23 cellular contexts compared by ENCODE assay signal in genomic region chr3:32950516-32950915, GRCh38. TPM values are rescaled to one million over a fixed set of nuclear protein-coding genes. Genes with fewer than 3 reads are reported as not detected.
A peak's percentile ranks its signal among the peaks of the same experiment; 100 is the strongest.
DNase-seq lines count a peak whose midpoint lies in the region; ATAC-seq and TF ChIP-seq lines count a peak whose summit lies in the region.
"Had no signal": no experiment of that assay in that cellular context is flagged by ENCODE, and none has a peak within 500 bp of the region (broad histone marks: within the 10 kb centered on the region; RNA-seq: fewer than 3 reads in every experiment).

No MANE protein-coding gene starts in this region.

- intact Hi-C loops in activated CD4-positive, alpha-beta T cell treated with anti-CD3 and anti-CD28 coated beads, Interleukin-2, amount 10 ng/mL, durations not matched to agents 24 days and 14 days (cut with micrococcal nuclease): no loop called here
- intact Hi-C loops in natural killer cell (cut with micrococcal nuclease): no loop called here

- no peaks in the 10 kb centered on the region for H3K4me1 ChIP-seq in endodermal cell (ENCODE audit: control insufficient read depth, insufficient read depth, low read length)
- H3K4me1 ChIP-seq: BLaER1 had no signal

- H3K27ac Mint-ChIP-seq in activated CD4-positive, alpha-beta T cell treated with anti-CD3 and anti-CD28 coated beads, Interleukin-2, amount 10 ng/mL, durations not matched to agents 24 days and 14 days: peak overlapping the region; percentile 82
- peak overlapping the region; percentile 50 to 70 for H3K27ac Mint-ChIP-seq in natural killer cell treated with Interleukin-12 subunit alpha and Interleukin-12 subunit beta and Interleukin-15 and Interleukin-18, amount 100 ng/mL, for 72 hours
- no peak overlapping the region for H3K27ac Mint-ChIP-seq in natural killer cell
- H3K27ac Mint-ChIP-seq in stimulated activated effector memory CD8-positive, alpha-beta T cell treated with anti-CD3 and anti-CD28 coated beads, Interleukin-12 subunit alpha, Interleukin-12 subunit beta, amount 100 ng/mL, for 72 hours: peak overlapping the region; percentile 84
- H3K27ac Mint-ChIP-seq in endodermal cell: no peak overlapping the region

- peaks cover 52% of the 10 kb centered on the region for H3K4me1 Mint-ChIP-seq in activated CD4-positive, alpha-beta T cell treated with anti-CD3 and anti-CD28 coated beads, Interleukin-2, amount 10 ng/mL, durations not matched to agents 24 days and 14 days
- H3K4me1 Mint-ChIP-seq in natural killer cell treated with Interleukin-12 subunit alpha and Interleukin-12 subunit beta and Interleukin-15 and Interleukin-18, amount 100 ng/mL, for 72 hours (ENCODE audit: low read depth in 2 of 2): peaks cover 15 to 20% of the 10 kb centered on the region in 2 donors
- H3K4me1 Mint-ChIP-seq in natural killer cell (no peaks in the 10 kb centered on the region), endodermal cell (no peaks in the 10 kb centered on the region)
- H3K4me1 Mint-ChIP-seq in stimulated activated effector memory CD8-positive, alpha-beta T cell treated with anti-CD3 and anti-CD28 coated beads, Interleukin-12 subunit alpha, Interleukin-12 subunit beta, amount 100 ng/mL, for 72 hours: peaks cover 43% of the 10 kb centered on the region

- TF ChIP-seq CTCF in natural killer cell (IDR thresholded peaks at IDR 0.05) (no peak), endodermal cell (conservative IDR thresholded peaks at IDR 0.05) (no peak)

- H3K4me3 Mint-ChIP-seq in activated CD4-positive, alpha-beta T cell treated with anti-CD3 and anti-CD28 coated beads, Interleukin-2, amount 10 ng/mL, durations not matched to agents 24 days and 14 days: peak overlapping the region; percentile 22
- H3K4me3 Mint-ChIP-seq in natural killer cell treated with Interleukin-12 subunit alpha and Interleukin-12 subunit beta and Interleukin-15 and Interleukin-18, amount 100 ng/mL, for 72 hours: no peak overlapping the region
- no peak overlapping the region for H3K4me3 Mint-ChIP-seq in natural killer cell
- peak overlapping the region; percentile 74 for H3K4me3 Mint-ChIP-seq in stimulated activated effector memory CD8-positive, alpha-beta T cell treated with anti-CD3 and anti-CD28 coated beads, Interleukin-12 subunit alpha, Interleukin-12 subunit beta, amount 100 ng/mL, for 72 hours
- H3K4me3 Mint-ChIP-seq in endodermal cell: no peak overlapping the region

- no peak for DNase-seq in activated CD4-positive, alpha-beta T cell treated with anti-CD3 and anti-CD28 coated beads, Interleukin-2, amount 10 ng/mL, durations not matched to agents 24 days and 14 days
- DNase-seq in activated CD4-positive, alpha-beta T cell treated with anti-CD3 and anti-CD28 coated beads for 48 hours: no peak
- DNase-seq in natural killer cell treated with Interleukin-12 subunit alpha and Interleukin-12 subunit beta and Interleukin-15 and Interleukin-18, amount 100 ng/mL, for 72 hours (ENCODE audit: low spot score): no peak
- DNase-seq in natural killer cell (no peak), endodermal cell (no peak), SKM-1 (lab: John Stamatoyannopoulos, UW; ENCODE audit: unreplicated experiment) (no peak)
- DNase-seq in activated CD8-positive, alpha-beta memory T cell treated with anti-CD3 and anti-CD28 coated beads, Interleukin-2, amount 50 U/mL, for 48 hours: peak; percentile 50
- DNase-seq in stimulated activated effector memory CD8-positive, alpha-beta T cell treated with anti-CD3 and anti-CD28 coated beads, Interleukin-12 subunit alpha, Interleukin-12 subunit beta, amount 100 ng/mL, for 72 hours (ENCODE audit: low spot score in 2 of 2): no peak
- DNase-seq: DMS 273 treated with DMSO at 0.1 percent for 48 hours, GF-D8, GOT3, NCI-H1048, NCI-H1436 treated with DMSO at 0.1 percent for 48 hours, NCI-H2081, NCI-H748 treated with DMSO at 0.1 percent for 48 hours, PC-3 had no signal

- no peak for ATAC-seq in natural killer cell treated with Interleukin-12 subunit alpha and Interleukin-12 subunit beta and Interleukin-15 and Interleukin-18, amount 100 ng/mL, for 72 hours
- no peak for ATAC-seq in natural killer cell
- ATAC-seq in stimulated activated effector memory CD8-positive, alpha-beta T cell treated with anti-CD3 and anti-CD28 coated beads, Interleukin-12 subunit alpha, Interleukin-12 subunit beta, amount 100 ng/mL, for 72 hours: no peak
- ATAC-seq: HepG2, PC-3 had no signal

- no peaks in the 10 kb centered on the region for H3K36me3 ChIP-seq in endodermal cell (ENCODE audit: control insufficient read depth, insufficient read depth, low read length)
- H3K36me3 ChIP-seq: BLaER1 had no signal

- no peaks in the 10 kb centered on the region for H3K27me3 ChIP-seq in endodermal cell (ENCODE audit: control insufficient read depth, insufficient read depth, low read length, poor library complexity, severe bottlenecking)
- H3K27me3 ChIP-seq: BLaER1 had no signal

- peaks cover 35% of the 10 kb centered on the region for H3K36me3 Mint-ChIP-seq in activated CD4-positive, alpha-beta T cell treated with anti-CD3 and anti-CD28 coated beads, Interleukin-2, amount 10 ng/mL, durations not matched to agents 24 days and 14 days (ENCODE audit: low read depth)
- H3K36me3 Mint-ChIP-seq in natural killer cell treated with Interleukin-12 subunit alpha and Interleukin-12 subunit beta and Interleukin-15 and Interleukin-18, amount 100 ng/mL, for 72 hours: no peaks in the 10 kb centered on the region
- H3K36me3 Mint-ChIP-seq in natural killer cell (no peaks in the 10 kb centered on the region), endodermal cell (ENCODE audit: low read depth) (no peaks in the 10 kb centered on the region)
- peaks cover 34% of the 10 kb centered on the region for H3K36me3 Mint-ChIP-seq in stimulated activated effector memory CD8-positive, alpha-beta T cell treated with anti-CD3 and anti-CD28 coated beads, Interleukin-12 subunit alpha, Interleukin-12 subunit beta, amount 100 ng/mL, for 72 hours

- H3K27me3 Mint-ChIP-seq in activated CD4-positive, alpha-beta T cell treated with anti-CD3 and anti-CD28 coated beads, Interleukin-2, amount 10 ng/mL, durations not matched to agents 24 days and 14 days: no peaks in the 10 kb centered on the region
- H3K27me3 Mint-ChIP-seq in natural killer cell treated with Interleukin-12 subunit alpha and Interleukin-12 subunit beta and Interleukin-15 and Interleukin-18, amount 100 ng/mL, for 72 hours: no peaks in the 10 kb centered on the region
- H3K27me3 Mint-ChIP-seq in natural killer cell (ENCODE audit: low read depth in 2 of 2) (no peaks in the 10 kb centered on the region), endodermal cell (ENCODE audit: insufficient read depth) (no peaks in the 10 kb centered on the region)

- H3K27ac ChIP-seq in endodermal cell (ENCODE audit: low read depth, low read length): no peak overlapping the region
- H3K27ac ChIP-seq: BLaER1, KMS-11, RWPE1 had no signal

- WGBS in endodermal cell (ENCODE audit: insufficient coverage in 1 of 2, insufficient read length in 1 of 2), 2 experiments: 93 to 95% methylated on average over 2 to 3 of the region's 3 CpGs

- no peaks in the 10 kb centered on the region for H3K9me3 ChIP-seq in endodermal cell (ENCODE audit: control insufficient read depth, low read length)
- H3K9me3 ChIP-seq: BLaER1 had no signal

- H3K9ac ChIP-seq in endodermal cell (ENCODE audit: extremely low read depth, low read length, poor library complexity, severe bottlenecking): no peak overlapping the region
- H3K9ac ChIP-seq: BLaER1, KMS-11 had no signal

- H3K9me3 Mint-ChIP-seq in activated CD4-positive, alpha-beta T cell treated with anti-CD3 and anti-CD28 coated beads, Interleukin-2, amount 10 ng/mL, durations not matched to agents 24 days and 14 days: no peaks in the 10 kb centered on the region
- H3K9me3 Mint-ChIP-seq in natural killer cell treated with Interleukin-12 subunit alpha and Interleukin-12 subunit beta and Interleukin-15 and Interleukin-18, amount 100 ng/mL, for 72 hours: no peaks in the 10 kb centered on the region
- H3K9me3 Mint-ChIP-seq in natural killer cell (no peaks in the 10 kb centered on the region), endodermal cell (no peaks in the 10 kb centered on the region)
- no peaks in the 10 kb centered on the region for H3K9me3 Mint-ChIP-seq in stimulated activated effector memory CD8-positive, alpha-beta T cell treated with anti-CD3 and anti-CD28 coated beads, Interleukin-12 subunit alpha, Interleukin-12 subunit beta, amount 100 ng/mL, for 72 hours

- H3K4me3 ChIP-seq in endodermal cell (ENCODE audit: low read length): no peak overlapping the region
- H3K4me3 ChIP-seq: BLaER1 had no signal

RNA-seq across cellular contexts. Expression of gene CCR4, which starts 0.9 kb away (rescaled TPM):
- total RNA-seq in activated CD4-positive, alpha-beta T cell treated with anti-CD3 and anti-CD28 coated beads, Interleukin-2, amount 10 ng/mL, durations not matched to agents 24 days and 14 days: 86.6 and 88.9 TPM in 2 replicates
- 10 to 100 TPM; 12.1 to 40.9 TPM for total RNA-seq in natural killer cell treated with Interleukin-12 subunit alpha and Interleukin-12 subunit beta and Interleukin-15 and Interleukin-18, amount 100 ng/mL, for 72 hours
- total RNA-seq in natural killer cell (1 to 10 TPM in 2 of 3 donors, under 1 TPM in 1; 0.52 to 2.5 (median 1.4) TPM), endodermal cell (under 1 TPM in 1 of 2 donors, not detected in 1; 0.11 TPM)
- not detected for polyA plus RNA-seq in endodermal cell (2013, experiment 1 of 2)
- 0.08 TPM for polyA plus RNA-seq in endodermal cell (2013, experiment 2 of 2)
- total RNA-seq: A172, MCF 10A, NCI-H460 had no signal

Comparison
In these comparisons a context has a peak if more than half of its experiments do, and no peak if none do; other contexts are left out.
1. H3K27ac Mint-ChIP-seq: peak in activated CD4-positive, alpha-beta T cell treated with anti-CD3 and anti-CD28 coated beads, Interleukin-2, amount 10 ng/mL, durations not matched to agents 24 days and 14 days (single experiment), natural killer cell treated with Interleukin-12 subunit alpha and Interleukin-12 subunit beta and Interleukin-15 and Interleukin-18, amount 100 ng/mL, for 72 hours (2 of 2) and stimulated activated effector memory CD8-positive, alpha-beta T cell treated with anti-CD3 and anti-CD28 coated beads, Interleukin-12 subunit alpha, Interleukin-12 subunit beta, amount 100 ng/mL, for 72 hours (single experiment); none in natural killer cell (0 of 2) and endodermal cell (single experiment).
2. H3K4me3 Mint-ChIP-seq: peak in activated CD4-positive, alpha-beta T cell treated with anti-CD3 and anti-CD28 coated beads, Interleukin-2, amount 10 ng/mL, durations not matched to agents 24 days and 14 days (single experiment) and stimulated activated effector memory CD8-positive, alpha-beta T cell treated with anti-CD3 and anti-CD28 coated beads, Interleukin-12 subunit alpha, Interleukin-12 subunit beta, amount 100 ng/mL, for 72 hours (single experiment); none in natural killer cell treated with Interleukin-12 subunit alpha and Interleukin-12 subunit beta and Interleukin-15 and Interleukin-18, amount 100 ng/mL, for 72 hours (single experiment), natural killer cell (single experiment) and endodermal cell (single experiment).